Comparison of ENCODE assay signal across 8 cellular contexts in the genomic region with DNA sequence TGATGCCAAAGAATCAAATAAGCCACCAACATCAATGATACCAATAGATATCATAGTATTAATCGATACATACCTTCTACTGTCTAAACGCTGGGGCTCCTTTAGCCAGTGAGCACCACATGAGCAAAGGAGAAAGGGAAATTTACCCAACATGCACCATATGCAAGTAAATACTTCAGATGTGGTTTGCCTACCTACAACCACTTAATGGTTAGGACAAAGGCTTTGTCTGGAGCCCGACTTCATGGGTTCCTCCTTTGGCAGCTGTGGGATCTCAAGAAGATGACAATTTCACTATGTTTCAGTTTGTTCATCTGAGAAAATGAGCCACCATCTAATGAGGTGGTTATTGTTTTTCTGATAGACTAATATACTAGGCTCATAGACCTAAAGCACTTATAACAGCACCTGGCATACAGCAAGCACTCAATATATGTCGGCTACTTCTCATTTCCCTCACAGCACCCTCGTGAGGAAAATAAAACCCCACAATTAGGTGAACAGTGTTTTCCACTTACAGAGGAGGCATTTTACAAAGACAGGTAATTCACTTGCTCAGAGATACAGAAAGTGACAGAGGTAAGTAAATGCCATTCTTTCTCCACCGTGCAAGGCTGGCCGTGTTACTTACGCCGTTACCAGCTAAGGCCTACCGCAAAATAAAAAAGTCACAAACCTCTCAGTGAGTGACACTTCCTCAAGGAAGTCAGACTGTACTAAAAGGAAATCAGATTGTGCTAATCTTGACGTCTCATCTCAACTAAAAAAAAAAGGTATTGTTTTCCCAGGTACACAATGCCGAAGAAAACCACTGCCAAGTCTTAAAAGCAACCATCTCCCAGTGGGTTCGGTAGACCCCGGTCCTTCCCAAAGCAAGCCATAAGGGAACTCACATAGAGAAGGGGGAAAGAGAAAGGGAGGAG. TPM values are rescaled to one million over a fixed set of nuclear protein-coding genes. Genes with fewer than 3 reads are reported as not detected.
DNase-seq lines count a peak whose midpoint lies in the region; ATAC-seq and TF ChIP-seq lines count a peak whose summit lies in the region.

No MANE protein-coding gene starts in this region.

- peak overlapping the region; percentile 96 to 100 for H3K4me3 Mint-ChIP-seq in stimulated activated naive B cell treated with anti-CD40 and anti-IgM and Interleukin-4, amounts not matched to agents 10 μg/mL and 1 μg/mL and 100 μg/mL, for 72 hours

- peaks cover 31 to 36% of the 10 kb centered on the region in 2 donors for H3K4me1 Mint-ChIP-seq in stimulated activated naive B cell treated with anti-CD40 and anti-IgM and Interleukin-4, amounts not matched to agents 10 μg/mL and 1 μg/mL and 100 μg/mL, for 72 hours

- H3K36me3 Mint-ChIP-seq in stimulated activated naive B cell treated with anti-CD40 and anti-IgM and Interleukin-4, amounts not matched to agents 10 μg/mL and 1 μg/mL and 100 μg/mL, for 72 hours: peaks cover 14 to 31% of the 10 kb centered on the region in 2 donors

- peaks cover 0 to 22% (median 9%) of the 10 kb centered on the region in 9 donors for H3K36me3 ChIP-seq in heart left ventricle

- no peaks in the 10 kb centered on the region for H3K27me3 Mint-ChIP-seq in stimulated activated naive B cell treated with anti-CD40 and anti-IgM and Interleukin-4, amounts not matched to agents 10 μg/mL and 1 μg/mL and 100 μg/mL, for 72 hours

- H3K4me3 ChIP-seq in heart left ventricle (peak overlapping the region in 11 of 12 donors; percentile 55 to 92 (median 81)), WI38 (ENCODE audit: low read depth, low read length) (peak overlapping the region; percentile 92), fibroblast of villous mesenchyme (ENCODE audit: low read depth, low read length) (peak overlapping the region; percentile 94)

- H3K9me3 ChIP-seq in heart left ventricle: no peaks in the 10 kb centered on the region

- H3K4me1 ChIP-seq in heart left ventricle: peaks cover 0 to 56% (median 21%) of the 10 kb centered on the region in 12 donors

- 63 to 68% (median 68%) methylated on average over 14 of the region's 14 CpGs for WGBS in heart left ventricle, 4 donors

- no peaks in the 10 kb centered on the region for H3K27me3 ChIP-seq in heart left ventricle

- ATAC-seq in heart left ventricle (peak in 2 of 4 donors; percentile 10 to 29), left cardiac atrium (no peak), GM19463 (IDR thresholded peaks at IDR 0.05; ENCODE audit: unreplicated experiment) (no peak), GM19455 (IDR thresholded peaks at IDR 0.05; ENCODE audit: unreplicated experiment) (no peak)
- ATAC-seq in stimulated activated naive B cell treated with anti-CD40 and anti-IgM and Interleukin-4, amounts not matched to agents 10 μg/mL and 1 μg/mL and 100 μg/mL, for 72 hours (replicated peaks): peak; percentile 18 to 23

- H3K27ac Mint-ChIP-seq in stimulated activated naive B cell treated with anti-CD40 and anti-IgM and Interleukin-4, amounts not matched to agents 10 μg/mL and 1 μg/mL and 100 μg/mL, for 72 hours: peak overlapping the region; percentile 99

- H3K27ac ChIP-seq in heart left ventricle: peak overlapping the region in 11 of 12 donors; percentile 71 to 88 (median 81)

- TF ChIP-seq POLR2A in heart left ventricle (IDR thresholded peaks at IDR 0.05): no peak

- no peak for TF ChIP-seq CTCF in heart left ventricle (IDR thresholded peaks at IDR 0.05)
- no peak for TF ChIP-seq CTCF in WI38 (IDR thresholded peaks at IDR 0.05; ENCODE audit: low read depth, low read length)
- no peak for TF ChIP-seq CTCF in fibroblast of villous mesenchyme (IDR thresholded peaks at IDR 0.05; ENCODE audit: insufficient read depth, low read depth, low read length)

- no peaks in the 10 kb centered on the region for H3K9me3 Mint-ChIP-seq in stimulated activated naive B cell treated with anti-CD40 and anti-IgM and Interleukin-4, amounts not matched to agents 10 μg/mL and 1 μg/mL and 100 μg/mL, for 72 hours

- DNase-seq in heart left ventricle: peak in 1 of 5 donors; percentile 20
- DNase-seq in left cardiac atrium: no peak
- no peak for DNase-seq in fibroblast of villous mesenchyme (ENCODE audit: low read depth)
- no peak for DNase-seq in stimulated activated naive B cell treated with anti-CD40 and anti-IgM and Interleukin-4, amounts not matched to agents 10 μg/mL and 1 μg/mL and 100 μg/mL, for 72 hours
- no peak for DNase-seq in NCI-H1436 treated with DMSO at 0.1 percent for 48 hours (lab: John Stamatoyannopoulos, UW)

- intact Hi-C loops in heart left ventricle (cut with DNase I): loop anchor here in 3 of 10 donors (5.0 to 10.0 kb wide), 3 partner anchors 60 to 110 kb away; a partner anchor contains a TSS
- intact Hi-C loops in left cardiac atrium (cut with DNase I): no loop called here

RNA-seq across cellular contexts. Expression of a gene that starts 1.6 kb away (rescaled TPM):
- total RNA-seq in heart left ventricle (1 to 10 TPM; 5.8 to 9.6 (median 6.9) TPM), left cardiac atrium (1 to 10 TPM; 9.5 to 9.6 TPM), fibroblast of villous mesenchyme (15.8 and 18.6 TPM in 2 replicates)
- 1 to 10 TPM; 3.7 to 8.0 TPM for polyA plus RNA-seq in heart left ventricle

RNA-seq across cellular contexts. Expression of a gene that starts 1.8 kb away (rescaled TPM):
- total RNA-seq in heart left ventricle: 10 to 100 TPM; 16.3 to 24.8 (median 22.0) TPM
- polyA plus RNA-seq in heart left ventricle: 10 to 100 TPM; 24.5 to 49.7 TPM
- 10 to 100 TPM; 19.9 to 30.4 TPM for total RNA-seq in left cardiac atrium
- total RNA-seq in fibroblast of villous mesenchyme: 15.8 and 19.0 TPM in 2 replicates

Comparison
In these comparisons a context has a peak if more than half of its experiments do, and no peak if none do; other contexts are left out.
1. ATAC-seq: peak in stimulated activated naive B cell treated with anti-CD40 and anti-IgM and Interleukin-4, amounts not matched to agents 10 μg/mL and 1 μg/mL and 100 μg/mL, for 72 hours (2 of 2); none in left cardiac atrium (0 of 2), GM19463 (single experiment) and GM19455 (single experiment).
2. Peak in every context shown above with its lines, with median percentiles within 50 percentile points of each other: H3K4me3 ChIP-seq.